Comparison of ENCODE assay signal across 20 cellular contexts in the genomic region with DNA sequence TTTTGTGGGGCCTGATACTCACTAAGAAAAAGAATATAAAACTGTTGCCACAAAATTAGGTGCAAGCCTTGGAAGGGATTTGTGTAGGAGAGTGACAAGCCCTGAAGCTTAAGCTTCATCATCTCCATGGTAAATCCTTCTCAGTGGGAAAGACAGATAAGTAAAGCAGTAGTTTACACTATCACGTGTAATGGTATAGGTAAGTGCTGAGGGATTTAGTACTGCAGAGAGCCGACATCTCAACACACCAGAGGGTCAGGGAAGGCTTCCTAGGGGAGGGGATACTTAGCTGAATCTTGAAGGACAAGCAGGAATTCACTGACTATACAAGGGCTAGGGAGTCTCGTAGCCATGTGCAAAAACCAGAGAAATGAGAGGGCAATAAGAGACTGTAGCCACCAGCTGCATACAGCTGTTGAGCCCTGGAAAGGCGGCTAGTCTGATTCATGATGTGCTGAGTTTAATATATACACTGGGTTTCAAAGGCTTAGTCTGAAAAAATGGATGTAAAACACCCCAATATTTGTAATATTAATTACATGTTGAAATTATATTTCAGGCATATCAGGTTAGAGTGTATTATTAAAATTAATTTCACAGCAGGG.
"Had no signal": no experiment of that assay in that cellular context is flagged by ENCODE, and none has a peak within 500 bp of the region (broad histone marks: within the 10 kb centered on the region; RNA-seq: fewer than 3 reads in every experiment).

No MANE protein-coding gene starts in this region.

- H3K9me3 ChIP-seq: lower lobe of right lung, sigmoid colon, transverse colon, uterus had no signal

- H3K4me2 ChIP-seq: smooth muscle cell had no signal

- ATAC-seq: activated naive CD8-positive, alpha-beta T cell treated with anti-CD3 and anti-CD28 coated beads, Interleukin-2, amount 50 U/mL, for 24 hours; activated T-cell treated with anti-CD3 and anti-CD28 coated beads, Interleukin-2, amount 50 U/mL, for 72 hours; left lobe of liver; lower lobe of right lung; natural killer cell; stimulated activated naive B cell treated with anti-CD40 and anti-IgM and Interleukin-4, amounts not matched to agents 10 μg/mL and 1 μg/mL and 100 μg/mL, for 72 hours had no signal

- H3K4me1 ChIP-seq: lower lobe of right lung, sigmoid colon, transverse colon, uterus had no signal

- FAIRE-seq: kidney had no signal

- H3K36me3 ChIP-seq: lower lobe of right lung, sigmoid colon, transverse colon, uterus had no signal

- DNase-seq: activated CD4-positive, alpha-beta memory T cell treated with anti-CD3 and anti-CD28 coated beads for 36 hours; activated CD4-positive, alpha-beta T cell treated with anti-CD3 and anti-CD28 coated beads for 48 hours; activated effector memory CD4-positive, alpha-beta T cell treated with Interleukin-2 at 50 U/mL for 16 hours; activated naive CD4-positive, alpha-beta T cell treated with anti-CD3 and anti-CD28 coated beads, Interleukin-2, amount 50 U/mL, for 16 hours; activated naive CD8-positive, alpha-beta T cell treated with anti-CD3 and anti-CD28 coated beads, Interleukin-2, amount 50 U/mL, for 24 hours; activated T-cell treated with anti-CD3 and anti-CD28 coated beads, Interleukin-2, amount 50 U/mL, for 72 hours; anterior cingulate cortex; foreskin melanocyte; kidney; lower lobe of right lung; natural killer cell; retina; sigmoid colon; stimulated activated CD4-positive, alpha-beta T cell treated with anti-CD3 and anti-CD28 coated beads, Interleukin-15, amount 100 ng/mL, for 24 hours; stimulated activated CD8-positive, alpha-beta memory T cell treated with anti-CD3 and anti-CD28 coated beads, Interleukin-4, amount 100 ng/mL, for 48 hours; stimulated activated naive B cell treated with anti-CD40 and anti-IgM and Interleukin-4, amounts not matched to agents 10 μg/mL and 1 μg/mL and 100 μg/mL, for 72 hours; transverse colon; uterus had no signal

- H3K27ac ChIP-seq: lower lobe of right lung, sigmoid colon, transverse colon, uterus had no signal

- H3K27me3 ChIP-seq: sigmoid colon, transverse colon, uterus had no signal

- H3K4me3 ChIP-seq: lower lobe of right lung, sigmoid colon, smooth muscle cell, transverse colon, uterus had no signal
